Comparison of ENCODE assay signal across 12 cellular contexts in the genomic region with DNA sequence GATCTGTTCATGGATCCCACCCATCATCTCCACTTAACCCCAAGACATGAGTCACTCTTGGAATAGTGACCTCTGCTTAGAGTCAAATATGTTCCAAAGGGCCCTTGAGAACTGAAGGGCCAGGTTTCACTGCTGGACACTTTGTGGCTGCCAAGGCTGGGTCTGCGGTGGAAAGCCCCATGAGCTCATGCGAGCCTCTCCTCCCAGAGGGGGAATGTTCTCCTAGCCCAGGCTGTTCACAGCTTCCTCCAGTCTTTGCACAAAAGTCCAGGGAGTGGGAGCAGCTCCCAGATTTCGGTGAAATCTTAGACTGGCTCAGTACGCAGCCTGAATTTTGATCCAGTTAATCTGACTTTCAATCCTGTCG. TPM values are rescaled to one million over a fixed set of nuclear protein-coding genes. Genes with fewer than 3 reads are reported as not detected.
DNase-seq lines count a peak whose midpoint lies in the region; ATAC-seq, FAIRE-seq and TF ChIP-seq lines count a peak whose summit lies in the region.
"Had no signal": no experiment of that assay in that cellular context is flagged by ENCODE, and none has a peak within 500 bp of the region (broad histone marks: within the 10 kb centered on the region; RNA-seq: fewer than 3 reads in every experiment).

No MANE protein-coding gene starts in this region.

- no peak overlapping the region for H3K4me3 Mint-ChIP-seq in activated CD4-positive, alpha-beta memory T cell treated with anti-CD3 and anti-CD28 coated beads for 36 hours
- H3K4me3 Mint-ChIP-seq: activated CD8-positive, alpha-beta T cell treated with anti-CD3 and anti-CD28 coated beads, Interleukin-2, amount 10 ng/mL, durations not matched to agents 7 days and 5 days; immature natural killer cell had no signal

- H3K27me3 Mint-ChIP-seq in activated CD4-positive, alpha-beta memory T cell treated with anti-CD3 and anti-CD28 coated beads for 36 hours: peaks cover 22% of the 10 kb centered on the region

- H3K27me3 ChIP-seq in adipocyte (replicated peaks; ENCODE audit: control insufficient read depth, insufficient read depth, low read length) (no peaks in the 10 kb centered on the region), pancreas (no peaks in the 10 kb centered on the region)

- DNase-seq in AG09319 (ENCODE audit: extremely low read depth, low read depth) (peak; percentile 10), adipocyte (ENCODE audit: low read depth) (no peak), left cardiac atrium (peak; percentile 78), pancreas (peak in 3 of 6 donors; percentile 6 to 57 (median 43)), NCI-H1436 (lab: John Stamatoyannopoulos, UW) (no peak), GM20000 (ENCODE audit: low spot score) (no peak), SW480 (ENCODE audit: low spot score) (no peak)
- no peak for DNase-seq in activated CD4-positive, alpha-beta memory T cell treated with anti-CD3 and anti-CD28 coated beads for 36 hours
- DNase-seq: activated CD8-positive, alpha-beta T cell treated with anti-CD3 and anti-CD28 coated beads, Interleukin-2, amount 10 ng/mL, durations not matched to agents 7 days and 5 days; immature natural killer cell; NCI-H1436 treated with DMSO at 0.1 percent for 48 hours had no signal

- no peak overlapping the region for H3K27ac ChIP-seq in pancreas
- H3K27ac ChIP-seq: SJSA1 had no signal

- no peaks in the 10 kb centered on the region for H3K9me3 Mint-ChIP-seq in activated CD4-positive, alpha-beta memory T cell treated with anti-CD3 and anti-CD28 coated beads for 36 hours

- CTCF ChIA-PET in activated CD4-positive, alpha-beta memory T cell treated with anti-CD3 and anti-CD28 coated beads for 36 hours (lab: Charles Lee): no interaction called here

- no peak overlapping the region for H3K27ac Mint-ChIP-seq in activated CD4-positive, alpha-beta memory T cell treated with anti-CD3 and anti-CD28 coated beads for 36 hours
- H3K27ac Mint-ChIP-seq: activated CD8-positive, alpha-beta T cell treated with anti-CD3 and anti-CD28 coated beads, Interleukin-2, amount 10 ng/mL, durations not matched to agents 7 days and 5 days; immature natural killer cell had no signal

- peak; percentile 75 to 89 for ATAC-seq in left cardiac atrium
- peak in 3 of 4 donors; percentile 68 to 87 (median 82) for ATAC-seq in pancreas
- ATAC-seq: activated CD8-positive, alpha-beta T cell treated with anti-CD3 and anti-CD28 coated beads, Interleukin-2, amount 10 ng/mL, durations not matched to agents 7 days and 5 days had no signal

- H3K4me1 ChIP-seq in adipocyte (ENCODE audit: control insufficient read depth, insufficient read depth, low read length): peaks cover 21% of the 10 kb centered on the region
- H3K4me1 ChIP-seq in pancreas: no peaks in the 10 kb centered on the region

- POLR2A ChIA-PET in activated CD4-positive, alpha-beta memory T cell treated with anti-CD3 and anti-CD28 coated beads for 36 hours (lab: Charles Lee): no interaction called here

- 79 to 83% methylated on average over 5 of the region's 5 CpGs for whole genome bisulfite sequencing in pancreas, 2 donors

- peak overlapping the region; percentile 80 for H3K9ac ChIP-seq in adipocyte (ENCODE audit: low read length)

- no peaks in the 10 kb centered on the region for H3K9me3 ChIP-seq in adipocyte (ENCODE audit: control insufficient read depth, low read length)
- no peaks in the 10 kb centered on the region for H3K9me3 ChIP-seq in pancreas
- H3K9me3 ChIP-seq: SJSA1 had no signal

- FAIRE-seq in pancreas (lab: Jason Lieb, UNC): no peak

- no peaks in the 10 kb centered on the region for H3K4me1 Mint-ChIP-seq in activated CD4-positive, alpha-beta memory T cell treated with anti-CD3 and anti-CD28 coated beads for 36 hours (ENCODE audit: low read depth)
- H3K4me1 Mint-ChIP-seq: immature natural killer cell had no signal

- intact Hi-C loops in left cardiac atrium (cut with DNase I): no loop called here
- intact Hi-C loops in pancreas (cut with DNase I): no loop called here
- intact Hi-C loops in activated CD4-positive, alpha-beta memory T cell treated with anti-CD3 and anti-CD28 coated beads for 36 hours (cut with micrococcal nuclease): no loop called here

- H3K36me3 ChIP-seq in adipocyte (ENCODE audit: control insufficient read depth, insufficient read depth, low read length, severe bottlenecking): no peaks in the 10 kb centered on the region
- no peaks in the 10 kb centered on the region for H3K36me3 ChIP-seq in pancreas
- H3K36me3 ChIP-seq: SJSA1 had no signal

- no peaks in the 10 kb centered on the region for H3K36me3 Mint-ChIP-seq in activated CD4-positive, alpha-beta memory T cell treated with anti-CD3 and anti-CD28 coated beads for 36 hours
- H3K36me3 Mint-ChIP-seq: immature natural killer cell had no signal

- TF ChIP-seq CTCF in AG09319 (IDR thresholded peaks at IDR 0.05; ENCODE audit: low read depth, low read length): no peak
- no peak for TF ChIP-seq CTCF in pancreas (IDR thresholded peaks at IDR 0.05)
- no peak for TF ChIP-seq CTCF in GM20000 (IDR thresholded peaks at IDR 0.05; ENCODE audit: extremely low read depth, missing control alignments)

- peak overlapping the region; percentile 81 for H3K4me3 ChIP-seq in adipocyte (ENCODE audit: low read length)
- H3K4me3 ChIP-seq in pancreas: no peak overlapping the region

RNA-seq across cellular contexts. Expression of gene DCLK1, which starts 0.7 kb away (rescaled TPM):
- total RNA-seq in left cardiac atrium (10 to 100 TPM; 18.2 to 30.1 TPM), pancreas (10 to 100 TPM in 1 of 6 donors, 1 to 10 TPM in 2, under 1 TPM in 3; 0.67 to 10.1 (median 2.1) TPM)
- polyA plus RNA-seq in pancreas: 1 to 10 TPM in 1 of 2 donors, under 1 TPM in 1; 0.68 to 2.5 TPM
- not detected for total RNA-seq in activated CD4-positive, alpha-beta memory T cell treated with anti-CD3 and anti-CD28 coated beads for 36 hours
- total RNA-seq: activated CD8-positive, alpha-beta T cell treated with anti-CD3 and anti-CD28 coated beads, Interleukin-2, amount 10 ng/mL, durations not matched to agents 7 days and 5 days had no signal
- polyA plus RNA-seq: immature natural killer cell had no signal

Comparison
In these comparisons a context has a peak if more than half of its experiments do, and no peak if none do; other contexts are left out.
1. DNase-seq: peak in AG09319 (single experiment) and left cardiac atrium (single experiment); none in adipocyte (single experiment), NCI-H1436 (single experiment), GM20000 (single experiment), activated CD4-positive, alpha-beta memory T cell treated with anti-CD3 and anti-CD28 coated beads for 36 hours (single experiment) and SW480 (single experiment).